Comparison of ENCODE assay signal across 21 cellular contexts in the genomic region with DNA sequence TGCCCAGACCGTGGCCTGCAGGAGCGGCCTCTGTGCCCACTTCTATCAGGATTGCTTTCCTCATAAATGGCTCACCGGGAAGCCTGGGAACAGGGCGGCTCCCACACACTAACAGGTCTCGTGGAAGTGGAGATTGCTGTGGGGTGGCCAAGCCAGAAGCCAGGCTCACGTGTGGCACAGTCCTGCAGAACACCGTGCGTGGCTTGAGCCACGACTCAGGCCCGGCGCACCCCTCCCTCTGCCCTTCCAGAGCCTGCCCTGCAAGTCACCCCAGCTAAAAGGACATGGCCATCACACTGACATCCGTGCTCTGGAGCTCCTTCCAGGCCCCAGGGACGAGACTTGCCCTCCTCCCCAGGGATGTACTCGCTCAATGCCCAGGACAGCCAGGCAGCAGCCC. TPM values are rescaled to one million over a fixed set of nuclear protein-coding genes. Genes with fewer than 3 reads are reported as not detected.
DNase-seq lines count a peak whose midpoint lies in the region; ATAC-seq and TF ChIP-seq lines count a peak whose summit lies in the region.
"Had no signal": no experiment of that assay in that cellular context is flagged by ENCODE, and none has a peak within 500 bp of the region (broad histone marks: within the 10 kb centered on the region; RNA-seq: fewer than 3 reads in every experiment).

No MANE protein-coding gene starts in this region.

- H3K27me3 ChIP-seq in Loucy (ENCODE audit: insufficient read depth, low read length, poor library complexity, severe bottlenecking) (no peaks in the 10 kb centered on the region), ascending aorta (no peaks in the 10 kb centered on the region), stomach smooth muscle (ENCODE audit: control insufficient read depth in 1 of 2, insufficient read depth in 2 of 2, low read length in 2 of 2) (no peaks in the 10 kb centered on the region)
- H3K27me3 ChIP-seq: SJCRH30 had no signal

- no peak overlapping the region for H3K4me2 ChIP-seq in Loucy (ENCODE audit: low read depth, low read length, poor library complexity, severe bottlenecking)

- peak overlapping the region; percentile 16 for H3K9ac ChIP-seq in Loucy (ENCODE audit: low read depth, low read length, poor library complexity, severe bottlenecking)
- H3K9ac ChIP-seq in stomach smooth muscle (ENCODE audit: low read length in 2 of 2), result no peak overlapping the region

- H3K4me3 Mint-ChIP-seq in nephron, result peak overlapping the region in 1 of 3 experiments; percentile 50
- H3K4me3 Mint-ChIP-seq: CD4-positive, CD25-positive, alpha-beta regulatory T cell; HFFc6 had no signal

- TF ChIP-seq CTCF in Loucy (conservative IDR thresholded peaks at IDR 0.05; ENCODE audit: low read length) (no peak), ascending aorta (IDR thresholded peaks at IDR 0.05) (no peak), nephron (IDR thresholded peaks at IDR 0.05; ENCODE audit: unreplicated experiment in 3 of 3) (no peak)

- H3K9me3 ChIP-seq in Loucy (ENCODE audit: insufficient read depth, low read depth, low read length) (no peaks in the 10 kb centered on the region), ascending aorta (no peaks in the 10 kb centered on the region), stomach smooth muscle (ENCODE audit: control insufficient read depth in 2 of 2, low read length in 2 of 2) (no peaks in the 10 kb centered on the region)
- H3K9me3 ChIP-seq: SJCRH30 had no signal

- no peak for ATAC-seq in HG03135 (IDR thresholded peaks at IDR 0.05; ENCODE audit: unreplicated experiment)
- no peak for ATAC-seq in activated CD4-positive, CD25-positive, alpha-beta regulatory T cell treated with anti-CD3 and anti-CD28 coated beads, Interleukin-2, amount 50 U/mL, for 24 hours

- H3K9me2 ChIP-seq in Loucy (replicated peaks; ENCODE audit: low read depth, low read length), result no peaks in the 10 kb centered on the region

- intact Hi-C loops in ascending aorta (cut with DNase I), result loop anchor here (5.0 kb wide), 1 partner anchor 53 kb away; the partner anchor contains the start of gene GPR146

- no peaks in the 10 kb centered on the region for H3K36me3 ChIP-seq in Loucy (ENCODE audit: insufficient read depth, low read length)
- H3K36me3 ChIP-seq in ascending aorta, result peaks cover 22% of the 10 kb centered on the region in 2 donors
- H3K36me3 ChIP-seq in stomach smooth muscle (ENCODE audit: control insufficient read depth in 2 of 2, insufficient read depth in 2 of 2, low read length in 2 of 2), result peaks cover 11 to 20% of the 10 kb centered on the region in 2 donors
- H3K36me3 ChIP-seq: SJCRH30 had no signal

- H3F3A ChIP-seq in Loucy (ENCODE audit: low read depth), result no peaks in the 10 kb centered on the region

- H4K20me1 ChIP-seq in Loucy (ENCODE audit: insufficient read depth, low read length, poor library complexity, severe bottlenecking), result no peaks in the 10 kb centered on the region

- no peak overlapping the region for H2AFZ ChIP-seq in Loucy (ENCODE audit: low read length)

- H3K4me1 Mint-ChIP-seq in nephron, result peaks cover 69% of the 10 kb centered on the region
- H3K4me1 Mint-ChIP-seq: CD4-positive, CD25-positive, alpha-beta regulatory T cell had no signal

- peak overlapping the region; percentile 57 to 97 (median 92) for H3K27ac Mint-ChIP-seq in nephron
- H3K27ac Mint-ChIP-seq: CD4-positive, CD25-positive, alpha-beta regulatory T cell; HFFc6 had no signal

- DNase-seq in ascending aorta (ENCODE audit: low spot score in 2 of 2), result no peak
- no peak for DNase-seq in DMS153 treated with DMSO at 0.1 percent for 48 hours (lab: John Stamatoyannopoulos, UW; ENCODE audit: unreplicated experiment)
- DNase-seq: ACHN; AML-193; CD4-positive, CD25-positive, alpha-beta regulatory T cell; DMS53; HFFc6; IMR-90; Karpas-422; MM.1S; NCI-H1092 treated with DMSO at 0.1 percent for 48 hours; NCI-H1694; NCI-H345; NCI-H526 treated with DMSO at 0.1 percent for 48 hours; RPMI8226; SJCRH30 had no signal

- H3K9me3 Mint-ChIP-seq in nephron, result no peaks in the 10 kb centered on the region
- H3K9me3 Mint-ChIP-seq: HFFc6 had no signal

- H3K79me2 ChIP-seq in Loucy (ENCODE audit: insufficient read depth, low read length), result no peaks in the 10 kb centered on the region

- H3K36me3 Mint-ChIP-seq in nephron (ENCODE audit: low read depth), result peaks cover 28% of the 10 kb centered on the region

- peak overlapping the region; percentile 67 to 69 for H3K27ac ChIP-seq in ascending aorta
- peak overlapping the region; percentile 58 for H3K27ac ChIP-seq in stomach smooth muscle (ENCODE audit: low read length)
- H3K27ac ChIP-seq: SJCRH30 had no signal

- H3K4me3 ChIP-seq in Loucy (ENCODE audit: low read length, poor library complexity, severe bottlenecking) (no peak overlapping the region), ascending aorta (no peak overlapping the region), stomach smooth muscle (ENCODE audit: low read length in 2 of 2) (no peak overlapping the region)
- H3K4me3 ChIP-seq: SJCRH30 had no signal

- peaks cover 3% of the 10 kb centered on the region for H3K27me3 Mint-ChIP-seq in nephron (ENCODE audit: low read depth)
- H3K27me3 Mint-ChIP-seq: CD4-positive, CD25-positive, alpha-beta regulatory T cell had no signal

- H3K4me1 ChIP-seq in Loucy (ENCODE audit: insufficient read depth, low read length, poor library complexity, severe bottlenecking) (no peaks in the 10 kb centered on the region), ascending aorta (peaks cover 5 to 16% of the 10 kb centered on the region in 2 donors), stomach smooth muscle (ENCODE audit: control insufficient read depth, insufficient read depth, low read length) (peaks cover 23% of the 10 kb centered on the region)
- H3K4me1 ChIP-seq: SJCRH30 had no signal

RNA-seq across cellular contexts. Expression of gene GPER1, which starts 7.0 kb away (rescaled TPM):
- 11.3 TPM for total RNA-seq in ascending aorta
- total RNA-seq: CD4-positive, CD25-positive, alpha-beta regulatory T cell; SJCRH30 had no signal

RNA-seq across cellular contexts. Expression of gene GPR146, which starts 50.5 kb away (rescaled TPM):
- 224 TPM for total RNA-seq in ascending aorta
